ENCODE assay signal across 9 cellular contexts in the genomic region with DNA sequence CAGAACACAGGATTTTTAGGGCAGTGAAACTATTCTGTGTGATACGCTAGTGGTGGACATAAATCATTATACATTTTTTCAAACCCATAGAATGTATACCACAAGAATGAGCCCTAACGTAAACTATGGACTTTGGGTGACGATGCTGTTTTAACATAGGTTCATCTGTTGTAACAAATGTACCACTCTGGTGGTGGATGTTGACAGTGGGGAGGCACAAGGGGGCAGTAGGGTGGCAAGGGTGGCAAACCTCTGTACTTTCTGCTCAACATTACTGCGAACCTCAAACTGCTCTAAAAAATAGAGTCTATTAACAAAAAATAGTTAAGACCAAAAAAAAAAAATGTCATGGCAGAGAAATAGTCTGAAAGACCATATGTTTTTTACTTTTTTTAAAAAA. TPM values are rescaled to one million over a fixed set of nuclear protein-coding genes. Genes with fewer than 3 reads are reported as not detected.
DNase-seq lines count a peak whose midpoint lies in the region; ATAC-seq, FAIRE-seq and TF ChIP-seq lines count a peak whose summit lies in the region.
"Had no signal": no experiment of that assay in that cellular context is flagged by ENCODE, and none has a peak within 500 bp of the region (broad histone marks: within the 10 kb centered on the region; RNA-seq: fewer than 3 reads in every experiment).

No MANE protein-coding gene starts in this region.

- H3K4me3 Mint-ChIP-seq in MCF 10A (ENCODE audit: unreplicated experiment) (no peak overlapping the region), immature natural killer cell (no peak overlapping the region)
- H3K4me3 Mint-ChIP-seq in activated CD8-positive, alpha-beta T cell treated with anti-CD3 and anti-CD28 coated beads, Interleukin-2, amount 10 ng/mL, durations not matched to agents 7 days and 5 days = no peak overlapping the region

- no peak overlapping the region for H3K27ac ChIP-seq in breast epithelium
- H3K27ac ChIP-seq in tibial nerve = no peak overlapping the region

- H3K27me3 Mint-ChIP-seq in MCF 10A (ENCODE audit: insufficient read depth, unreplicated experiment) (no peaks in the 10 kb centered on the region), immature natural killer cell (ENCODE audit: low read depth in 3 of 3) (peaks cover 0 to 8% (median 4%) of the 10 kb centered on the region in 3 donors)
- peaks cover 9% of the 10 kb centered on the region for H3K27me3 Mint-ChIP-seq in activated CD8-positive, alpha-beta T cell treated with anti-CD3 and anti-CD28 coated beads, Interleukin-2, amount 10 ng/mL, durations not matched to agents 7 days and 5 days (ENCODE audit: low read depth)

- peak; percentile 53 for ATAC-seq in activated CD8-positive, alpha-beta T cell treated with anti-CD3 and anti-CD28 coated beads, Interleukin-2, amount 10 ng/mL, durations not matched to agents 7 days and 5 days
- ATAC-seq in GM21381 (IDR thresholded peaks at IDR 0.05; ENCODE audit: unreplicated experiment) = no peak

- no peak overlapping the region for H3K27ac Mint-ChIP-seq in MCF 10A (ENCODE audit: low read depth, unreplicated experiment)
- no peak overlapping the region for H3K27ac Mint-ChIP-seq in activated CD8-positive, alpha-beta T cell treated with anti-CD3 and anti-CD28 coated beads, Interleukin-2, amount 10 ng/mL, durations not matched to agents 7 days and 5 days
- H3K27ac Mint-ChIP-seq in immature natural killer cell = no peak overlapping the region

- no peaks in the 10 kb centered on the region for H3K27me3 ChIP-seq in breast epithelium
- H3K27me3 ChIP-seq in tibial nerve = no peaks in the 10 kb centered on the region

- H3K36me3 ChIP-seq in breast epithelium = no peaks in the 10 kb centered on the region
- H3K36me3 ChIP-seq in tibial nerve = no peaks in the 10 kb centered on the region

- CTCF ChIA-PET in MCF 10A (lab: Yijun Ruan, JAX) = interaction anchor here (0.7 kb wide), 1 partner anchor 19 kb away, joined by 3 read pairs; no protein-coding TSS in a partner anchor
- CTCF ChIA-PET in activated CD8-positive, alpha-beta T cell treated with anti-CD3 and anti-CD28 coated beads, Interleukin-2, amount 10 ng/mL, durations not matched to agents 7 days and 5 days (lab: Charles Lee) = interaction anchor here (0.7 to 5.9 kb wide), 15 partner anchors 9 to 1269 kb away, joined by 3 to 67 read pairs (median 4); a partner anchor contains a TSS

- no peaks in the 10 kb centered on the region for H3K4me1 Mint-ChIP-seq in MCF 10A (ENCODE audit: insufficient read depth, unreplicated experiment)
- peaks cover 26% of the 10 kb centered on the region for H3K4me1 Mint-ChIP-seq in activated CD8-positive, alpha-beta T cell treated with anti-CD3 and anti-CD28 coated beads, Interleukin-2, amount 10 ng/mL, durations not matched to agents 7 days and 5 days (ENCODE audit: low read depth)
- peaks cover 0 to 3% of the 10 kb centered on the region in 2 donors for H3K4me1 Mint-ChIP-seq in immature natural killer cell

- TF ChIP-seq POLR2A in breast epithelium (IDR thresholded peaks at IDR 0.05) (no peak), tibial nerve (IDR thresholded peaks at IDR 0.05) (no peak)

- 80 to 88% methylated on average over 4 of the region's 4 CpGs for WGBS in tibial nerve, 2 donors

- H3K9me3 ChIP-seq in breast epithelium (no peaks in the 10 kb centered on the region), tibial nerve (no peaks in the 10 kb centered on the region)

- TF ChIP-seq CTCF in breast epithelium (IDR thresholded peaks at IDR 0.05) = peak in 2 of 3 donors; percentile 8 to 25
- TF ChIP-seq CTCF in MCF 10A (IDR thresholded peaks at IDR 0.05; ENCODE audit: unreplicated experiment) = no peak
- TF ChIP-seq CTCF in tibial nerve (IDR thresholded peaks at IDR 0.05) = peak; percentile 11 to 32 (median 25)

- TF ChIP-seq EP300 in tibial nerve (IDR thresholded peaks at IDR 0.05) = no peak

- BruUV-seq in MCF 10A (replicated peaks; lab: Mats Ljungman, UMichigan) = no TSS peak

- intact Hi-C loops in breast epithelium (cut with DNase I; ENCODE audit: low total_unique reads) (no loop called here), MCF 10A (cut with micrococcal nuclease) (loop anchor here (1.0 to 5.0 kb wide), 2 partner anchors 69 to 175 kb away; no protein-coding TSS in a partner anchor)

- POLR2A ChIA-PET in MCF 10A (lab: Yijun Ruan, JAX) = interaction anchor here (0.8 kb wide), 1 partner anchor 8 kb away, joined by 3 read pairs; no protein-coding TSS in a partner anchor
- POLR2A ChIA-PET in activated CD8-positive, alpha-beta T cell treated with anti-CD3 and anti-CD28 coated beads, Interleukin-2, amount 10 ng/mL, durations not matched to agents 7 days and 5 days (lab: Charles Lee) = interaction anchor here (1.5 kb wide), 1 partner anchor 11 kb away, joined by 5 read pairs; no protein-coding TSS in a partner anchor

- H3K4me1 ChIP-seq in breast epithelium (no peaks in the 10 kb centered on the region), tibial nerve (no peaks in the 10 kb centered on the region)

- H3K9me3 Mint-ChIP-seq in MCF 10A (ENCODE audit: unreplicated experiment) (no peaks in the 10 kb centered on the region), immature natural killer cell (no peaks in the 10 kb centered on the region)
- no peaks in the 10 kb centered on the region for H3K9me3 Mint-ChIP-seq in activated CD8-positive, alpha-beta T cell treated with anti-CD3 and anti-CD28 coated beads, Interleukin-2, amount 10 ng/mL, durations not matched to agents 7 days and 5 days (ENCODE audit: insufficient read depth)

- DNase-seq in breast epithelium (ENCODE audit: low spot score in 2 of 2) = no peak
- DNase-seq in MCF 10A (ENCODE audit: unreplicated experiment) = no peak
- DNase-seq in activated CD8-positive, alpha-beta T cell treated with anti-CD3 and anti-CD28 coated beads, Interleukin-2, amount 10 ng/mL, durations not matched to agents 7 days and 5 days = peak; percentile 54
- DNase-seq in immature natural killer cell = peak in 2 of 3 donors; percentile 21 to 41
- DNase-seq in tibial nerve (ENCODE audit: low spot score in 2 of 2) = no peak
- no peak for DNase-seq in COLO668 (lab: John Stamatoyannopoulos, UW; ENCODE audit: unreplicated experiment)
- DNase-seq in frontal cortex (ENCODE audit: low spot score in 2 of 2) = no peak
- DNase-seq: DMS153 had no signal

- no peak overlapping the region for H3K4me3 ChIP-seq in breast epithelium
- H3K4me3 ChIP-seq in tibial nerve = no peak overlapping the region

- H3K36me3 Mint-ChIP-seq in MCF 10A (ENCODE audit: insufficient read depth, unreplicated experiment) = no peaks in the 10 kb centered on the region
- H3K36me3 Mint-ChIP-seq in activated CD8-positive, alpha-beta T cell treated with anti-CD3 and anti-CD28 coated beads, Interleukin-2, amount 10 ng/mL, durations not matched to agents 7 days and 5 days (ENCODE audit: low read depth) = no peaks in the 10 kb centered on the region
- H3K36me3 Mint-ChIP-seq in immature natural killer cell = no peaks in the 10 kb centered on the region

- no peak for FAIRE-seq in frontal cortex (lab: Jason Lieb, UNC)

RNA-seq across cellular contexts. Expression of a gene that starts 9.1 kb away (rescaled TPM):
- 10 to 100 TPM in 1 of 3 donors, 1 to 10 TPM in 2; 8.2 to 12.6 (median 9.9) TPM for total RNA-seq in breast epithelium
- 4.1 and 5.5 TPM in 2 replicates for total RNA-seq in MCF 10A (2022)
- 10 to 100 TPM; 17.4 to 19.9 TPM for total RNA-seq in activated CD8-positive, alpha-beta T cell treated with anti-CD3 and anti-CD28 coated beads, Interleukin-2, amount 10 ng/mL, durations not matched to agents 7 days and 5 days
- polyA plus RNA-seq in immature natural killer cell = 1 to 10 TPM in 1 of 3 donors, under 1 TPM in 1, not detected in 1; 0.54 to 1.2 TPM
- total RNA-seq in tibial nerve = 10 to 100 TPM; 27.2 to 36.9 (median 33.2) TPM
- 28.5 TPM for total RNA-seq in frontal cortex

Comparison
In these comparisons a context has a peak if more than half of its experiments do, and no peak if none do; other contexts are left out.
1. DNase-seq: peak in activated CD8-positive, alpha-beta T cell treated with anti-CD3 and anti-CD28 coated beads, Interleukin-2, amount 10 ng/mL, durations not matched to agents 7 days and 5 days (single experiment) and immature natural killer cell (2 of 3); none in breast epithelium (0 of 2), MCF 10A (single experiment), tibial nerve (0 of 2), COLO668 (single experiment) and frontal cortex (0 of 2).